Comparison of ENCODE assay signal across 10 cellular contexts in the genomic region with DNA sequence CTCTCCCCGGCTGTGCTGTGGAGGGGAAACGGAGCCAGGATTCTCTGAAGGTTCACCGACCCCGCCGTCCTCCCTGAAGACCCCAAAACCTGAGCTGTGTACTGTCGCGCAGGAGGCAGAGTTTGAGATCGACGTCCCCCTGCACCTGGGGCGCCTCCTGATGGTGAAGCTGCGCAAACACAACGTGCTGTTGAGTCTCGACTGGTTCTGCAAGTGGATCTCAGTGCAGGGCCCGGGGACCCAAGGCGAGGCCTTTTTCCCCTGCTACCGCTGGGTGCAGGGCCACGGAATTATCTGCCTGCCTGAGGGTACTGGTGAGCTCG.
DNase-seq lines count a peak whose midpoint lies in the region; ATAC-seq and TF ChIP-seq lines count a peak whose summit lies in the region.
"Had no signal": no experiment of that assay in that cellular context is flagged by ENCODE, and none has a peak within 500 bp of the region (broad histone marks: within the 10 kb centered on the region; RNA-seq: fewer than 3 reads in every experiment).

No MANE protein-coding gene starts in this region.

- H3K9me3 Mint-ChIP-seq in activated T-helper 1 cell treated with anti-CD3 and anti-CD28 coated beads, Interleukin-12 subunit alpha, Interleukin-12 subunit beta, Interleukin-2, Interleukin-4 antibody, amounts not matched to agents 30 ng/mL and 10 ng/mL and 1 ng/mL, durations not matched to agents 14 hours and 24 hours and 36 hours, result peaks cover 4% of the 10 kb centered on the region
- H3K9me3 Mint-ChIP-seq: activated naive CD4-positive, alpha-beta T cell treated with anti-CD3 and anti-CD28 coated beads, Interleukin-2, amount 50 U/mL, for 24 hours had no signal

- ATAC-seq in GM21360 (IDR thresholded peaks at IDR 0.05; ENCODE audit: unreplicated experiment), result no peak
- ATAC-seq: A549 had no signal

- no peak overlapping the region for H3K4me3 Mint-ChIP-seq in activated T-helper 1 cell treated with anti-CD3 and anti-CD28 coated beads, Interleukin-12 subunit alpha, Interleukin-12 subunit beta, Interleukin-2, Interleukin-4 antibody, amounts not matched to agents 30 ng/mL and 10 ng/mL and 1 ng/mL, durations not matched to agents 14 hours and 24 hours and 36 hours
- H3K4me3 Mint-ChIP-seq: activated naive CD4-positive, alpha-beta T cell treated with anti-CD3 and anti-CD28 coated beads, Interleukin-2, amount 50 U/mL, for 24 hours had no signal

- intact Hi-C loops in activated T-helper 1 cell treated with anti-CD3 and anti-CD28 coated beads, Interleukin-12 subunit alpha, Interleukin-12 subunit beta, Interleukin-2, Interleukin-4 antibody, amounts not matched to agents 30 ng/mL and 10 ng/mL and 1 ng/mL, durations not matched to agents 14 hours and 24 hours and 36 hours (cut with micrococcal nuclease), result loop anchor here (5.0 kb wide), 1 partner anchor 52 kb away; no protein-coding TSS in a partner anchor

- H3K27me3 Mint-ChIP-seq in activated T-helper 1 cell treated with anti-CD3 and anti-CD28 coated beads, Interleukin-12 subunit alpha, Interleukin-12 subunit beta, Interleukin-2, Interleukin-4 antibody, amounts not matched to agents 30 ng/mL and 10 ng/mL and 1 ng/mL, durations not matched to agents 14 hours and 24 hours and 36 hours (ENCODE audit: insufficient read depth), result peaks cover 39% of the 10 kb centered on the region

- H3K4me3 ChIP-seq in WI38 (ENCODE audit: low read depth, low read length), result no peak overlapping the region
- no peak overlapping the region for H3K4me3 ChIP-seq in fibroblast of pulmonary artery (replicated peaks; ENCODE audit: low read depth, low read length)
- H3K4me3 ChIP-seq: A549 had no signal

- H3K36me3 Mint-ChIP-seq in activated T-helper 1 cell treated with anti-CD3 and anti-CD28 coated beads, Interleukin-12 subunit alpha, Interleukin-12 subunit beta, Interleukin-2, Interleukin-4 antibody, amounts not matched to agents 30 ng/mL and 10 ng/mL and 1 ng/mL, durations not matched to agents 14 hours and 24 hours and 36 hours (ENCODE audit: low read depth), result no peaks in the 10 kb centered on the region

- H3K27ac Mint-ChIP-seq in activated T-helper 1 cell treated with anti-CD3 and anti-CD28 coated beads, Interleukin-12 subunit alpha, Interleukin-12 subunit beta, Interleukin-2, Interleukin-4 antibody, amounts not matched to agents 30 ng/mL and 10 ng/mL and 1 ng/mL, durations not matched to agents 14 hours and 24 hours and 36 hours, result no peak overlapping the region
- H3K27ac Mint-ChIP-seq: activated naive CD4-positive, alpha-beta T cell treated with anti-CD3 and anti-CD28 coated beads, Interleukin-2, amount 50 U/mL, for 24 hours had no signal

- DNase-seq in NCI-H82 (lab: John Stamatoyannopoulos, UW) (peak; percentile 22), NCI-H82 treated with DMSO at 0.1 percent for 48 hours (lab: John Stamatoyannopoulos, UW; ENCODE audit: unreplicated experiment) (no peak), fibroblast of pulmonary artery (ENCODE audit: low read depth) (peak; percentile 40), C1 segment of cervical spinal cord (lab: John Stamatoyannopoulos, UW) (no peak)
- DNase-seq in stimulated activated CD4-positive, alpha-beta T cell treated with anti-CD3 and anti-CD28 coated beads, Interleukin-2, amount 100 ng/mL, for 48 hours, result peak; percentile 24 to 45
- no peak for DNase-seq in activated T-helper 1 cell treated with anti-CD3 and anti-CD28 coated beads, Interleukin-12 subunit alpha, Interleukin-12 subunit beta, Interleukin-2, Interleukin-4 antibody, amounts not matched to agents 30 ng/mL and 10 ng/mL and 1 ng/mL, durations not matched to agents 14 hours and 24 hours and 36 hours (ENCODE audit: low spot score)

- peak; percentile 28; the same call in 1 of the 2 replicates for TF ChIP-seq CTCF in WI38 (IDR thresholded peaks at IDR 0.05; ENCODE audit: low read depth, low read length)
- peak; percentile 60 for TF ChIP-seq CTCF in fibroblast of pulmonary artery (IDR thresholded peaks at IDR 0.05; ENCODE audit: low read length, missing control alignments)

- no peaks in the 10 kb centered on the region for H3K4me1 Mint-ChIP-seq in activated T-helper 1 cell treated with anti-CD3 and anti-CD28 coated beads, Interleukin-12 subunit alpha, Interleukin-12 subunit beta, Interleukin-2, Interleukin-4 antibody, amounts not matched to agents 30 ng/mL and 10 ng/mL and 1 ng/mL, durations not matched to agents 14 hours and 24 hours and 36 hours (ENCODE audit: low read depth)
- H3K4me1 Mint-ChIP-seq: activated naive CD4-positive, alpha-beta T cell treated with anti-CD3 and anti-CD28 coated beads, Interleukin-2, amount 50 U/mL, for 24 hours had no signal

Comparison
In these comparisons a context has a peak if more than half of its experiments do, and no peak if none do; other contexts are left out.
1. DNase-seq: peak in NCI-H82 (single experiment), fibroblast of pulmonary artery (single experiment) and stimulated activated CD4-positive, alpha-beta T cell treated with anti-CD3 and anti-CD28 coated beads, Interleukin-2, amount 100 ng/mL, for 48 hours (2 of 2); none in NCI-H82 treated with DMSO at 0.1 percent for 48 hours (single experiment), C1 segment of cervical spinal cord (0 of 14) and activated T-helper 1 cell treated with anti-CD3 and anti-CD28 coated beads, Interleukin-12 subunit alpha, Interleukin-12 subunit beta, Interleukin-2, Interleukin-4 antibody, amounts not matched to agents 30 ng/mL and 10 ng/mL and 1 ng/mL, durations not matched to agents 14 hours and 24 hours and 36 hours (single experiment).